Comparison of ENCODE assay signal across 21 cellular contexts in genomic region chr7:99004781-99005500, GRCh38.
DNase-seq lines count a peak whose midpoint lies in the region; ATAC-seq, FAIRE-seq and TF ChIP-seq lines count a peak whose summit lies in the region.
"Had no signal": no experiment of that assay in that cellular context is flagged by ENCODE, and none has a peak within 500 bp of the region (broad histone marks: within the 10 kb centered on the region; RNA-seq: fewer than 3 reads in every experiment).

No MANE protein-coding gene starts in this region.

- in situ Hi-C loops in GM12878 (cut with MboI), result no loop called here

- TF ChIP-seq CTCF in GM12878 (IDR thresholded peaks at IDR 0.05 in 2 of 3, conservative IDR thresholded peaks at IDR 0.05 in 1 of 3; ENCODE audit: control insufficient read depth in 2 of 3, extremely low read depth in 1 of 3, insufficient read depth in 1 of 3, low read depth in 3 of 3, low read length in 3 of 3) (no peak), testis (IDR thresholded peaks at IDR 0.05) (no peak)

- no TSS peak for BruUV-seq in GM12878 (replicated peaks; lab: Mats Ljungman, UMichigan)

- ATAC-seq in GM12878, result no peak
- ATAC-seq: activated T-helper 17 cell treated with anti-CD3 and anti-CD28 coated beads, Interleukin-2, amount 50 U/mL, for 72 hours; HCT116; left ventricle myocardium superior; T-helper 17 cell; WTC11 had no signal

- H3K14ac ChIP-seq in mesenchymal stem cell (ENCODE audit: low read length in 2 of 2), result no peak overlapping the region

- H3K9me3 ChIP-seq in GM12878 (replicated peaks; ENCODE audit: control insufficient read depth, insufficient read depth, low read length), result no peaks in the 10 kb centered on the region
- no peaks in the 10 kb centered on the region for H3K9me3 ChIP-seq in mesenchymal stem cell (ENCODE audit: control insufficient read depth, low read length)
- no peaks in the 10 kb centered on the region for H3K9me3 ChIP-seq in testis
- H3K9me3 ChIP-seq: adrenal gland, pancreas, SJSA1 had no signal

- no peak overlapping the region for H3K4me3 Mint-ChIP-seq in T-helper 2 cell treated with Interferon-gamma antibody and Interleukin-4, amounts not matched to agents 5 μg/mL and 100 μg/mL, for 36 hours
- H3K4me3 Mint-ChIP-seq: activated CD4-positive, alpha-beta memory T cell treated with anti-CD3 and anti-CD28 coated beads for 36 hours; activated T-helper 17 cell treated with anti-CD3 and anti-CD28 coated beads, Interleukin-2, amount 50 U/mL, for 72 hours; T-helper 17 cell; WTC11 had no signal

- RAD21 ChIA-PET in GM12878 (lab: Charles Lee; ENCODE audit: unreplicated experiment), result interaction anchor here (0.9 kb wide), 1 partner anchor 8 kb away, joined by 3 read pairs; no protein-coding TSS in a partner anchor

- no peaks in the 10 kb centered on the region for H4K20me1 ChIP-seq in GM12878 (ENCODE audit: control insufficient read depth, insufficient read depth)

- no peaks in the 10 kb centered on the region for H3K9me3 Mint-ChIP-seq in T-helper 2 cell treated with Interferon-gamma antibody and Interleukin-4, amounts not matched to agents 5 μg/mL and 100 μg/mL, for 36 hours
- H3K9me3 Mint-ChIP-seq: activated CD4-positive, alpha-beta memory T cell treated with anti-CD3 and anti-CD28 coated beads for 36 hours; activated T-helper 17 cell treated with anti-CD3 and anti-CD28 coated beads, Interleukin-2, amount 50 U/mL, for 72 hours; CD4-positive, alpha-beta memory T cell; WTC11 had no signal

- DNase-seq in activated effector memory CD4-positive, alpha-beta T cell treated with anti-CD3 and anti-CD28 coated beads, Interleukin-2, amount 50 U/mL, for 16 hours, result peak; percentile 53
- no peak for DNase-seq in activated effector memory CD4-positive, alpha-beta T cell treated with Interleukin-2 at 50 U/mL for 16 hours
- no peak for DNase-seq in GM12878 (ENCODE audit: low read depth, low spot score)
- DNase-seq in mesenchymal stem cell, result no peak
- peak; percentile 8 for DNase-seq in testis
- DNase-seq in T-helper 2 cell treated with Interferon-gamma antibody and Interleukin-4, amounts not matched to agents 5 μg/mL and 100 μg/mL, for 36 hours (ENCODE audit: low spot score), result no peak
- no peak for DNase-seq in NCI-H774 (lab: John Stamatoyannopoulos, UW)
- no peak for DNase-seq in NCI-H226
- DNase-seq: activated CD4-positive, alpha-beta memory T cell treated with anti-CD3 and anti-CD28 coated beads for 36 hours; CD4-positive, alpha-beta memory T cell; left ventricle myocardium superior; NCI-H1436; NCI-H82; PC-9; T-helper 17 cell had no signal

- peaks cover 30% of the 10 kb centered on the region for H3K79me1 ChIP-seq in mesenchymal stem cell (replicated peaks; ENCODE audit: low read length, poor library complexity, severe bottlenecking)

- H2BK120ac ChIP-seq in mesenchymal stem cell (ENCODE audit: low read depth, low read length), result no peak overlapping the region

- H3K4me3 ChIP-seq in GM12878 (no peak overlapping the region), mesenchymal stem cell (ENCODE audit: insufficient read depth in 1 of 2, low read depth in 1 of 2, low read length in 2 of 2) (no peak overlapping the region), testis (no peak overlapping the region)
- H3K4me3 ChIP-seq: adrenal gland, pancreas, PC-9, SJSA1 had no signal

- 0 out of 2 replicates have a peak overlapping the region, but pooled peaks have one; percentile 12 for H3K9ac ChIP-seq in GM12878 (ENCODE audit: control insufficient read depth, insufficient read depth, low read length)
- no peak overlapping the region for H3K9ac ChIP-seq in mesenchymal stem cell (ENCODE audit: low read length)

- POLR2A ChIA-PET in GM12878 (lab: Charles Lee), result no interaction called here

- no peak overlapping the region for H3K18ac ChIP-seq in mesenchymal stem cell (ENCODE audit: low read depth in 1 of 2, low read length in 2 of 2)

- H4K8ac ChIP-seq in mesenchymal stem cell (ENCODE audit: low read length), result no peak overlapping the region

- CTCF ChIA-PET in GM12878 (lab: Yijun Ruan, JAX), result interaction anchor here (0.6 to 2.2 kb wide), 5 partner anchors 9 to 700 kb away, joined by 3 to 7 read pairs (median 3); no protein-coding TSS in a partner anchor

- H3K27me3 ChIP-seq in GM12878 (replicated peaks in 1 of 2; ENCODE audit: control insufficient read depth in 2 of 2, insufficient read depth in 2 of 2, low read length in 1 of 2) (no peaks in the 10 kb centered on the region), mesenchymal stem cell (ENCODE audit: control insufficient read depth in 1 of 2, insufficient read depth in 1 of 2, low read length in 2 of 2) (no peaks in the 10 kb centered on the region), testis (no peaks in the 10 kb centered on the region)
- H3K27me3 ChIP-seq: adrenal gland, pancreas, SJSA1 had no signal

- SMC1A ChIA-PET in GM12878 (lab: Charles Lee; ENCODE audit: uncharacterized antibody, unreplicated experiment), result interaction anchor here (0.9 to 2.3 kb wide), 3 partner anchors 9 to 308 kb away, joined by 3 to 9 read pairs (median 6); no protein-coding TSS in a partner anchor

- H2BK15ac ChIP-seq in mesenchymal stem cell (ENCODE audit: low read depth, poor library complexity, severe bottlenecking), result no peak overlapping the region

- no peaks in the 10 kb centered on the region for H3K79me2 ChIP-seq in GM12878 (ENCODE audit: control insufficient read depth, insufficient read depth, low read length)

- TF ChIP-seq POLR2A in GM12878 (IDR thresholded peaks at IDR 0.05; ENCODE audit: low read depth, low read length) (no peak), testis (IDR thresholded peaks at IDR 0.05) (no peak)

- H3K27ac Mint-ChIP-seq in T-helper 2 cell treated with Interferon-gamma antibody and Interleukin-4, amounts not matched to agents 5 μg/mL and 100 μg/mL, for 36 hours, result no peak overlapping the region
- H3K27ac Mint-ChIP-seq: activated CD4-positive, alpha-beta memory T cell treated with anti-CD3 and anti-CD28 coated beads for 36 hours; activated T-helper 17 cell treated with anti-CD3 and anti-CD28 coated beads, Interleukin-2, amount 50 U/mL, for 72 hours; T-helper 17 cell; WTC11 had no signal

- peak overlapping the region; percentile 27 for H2AK5ac ChIP-seq in mesenchymal stem cell (ENCODE audit: low read length, severe bottlenecking)

- H3K36me3 Mint-ChIP-seq in T-helper 2 cell treated with Interferon-gamma antibody and Interleukin-4, amounts not matched to agents 5 μg/mL and 100 μg/mL, for 36 hours (ENCODE audit: low read depth), result peaks cover 47% of the 10 kb centered on the region

- H3K4ac ChIP-seq in mesenchymal stem cell (ENCODE audit: low read depth in 1 of 2, low read length in 2 of 2), result no peak overlapping the region

- no peak overlapping the region for H2BK5ac ChIP-seq in mesenchymal stem cell (ENCODE audit: low read depth, low read length, poor library complexity, severe bottlenecking)

- H2AFZ ChIP-seq in GM12878 (ENCODE audit: control insufficient read depth, low read depth, low read length) (no peak overlapping the region), mesenchymal stem cell (ENCODE audit: low read depth, low read length) (no peak overlapping the region)
- H2AFZ ChIP-seq: PC-9 had no signal

- no peak overlapping the region for H4K91ac ChIP-seq in mesenchymal stem cell (ENCODE audit: low read length)

- H3K4me1 Mint-ChIP-seq in T-helper 2 cell treated with Interferon-gamma antibody and Interleukin-4, amounts not matched to agents 5 μg/mL and 100 μg/mL, for 36 hours (ENCODE audit: low read depth), result no peaks in the 10 kb centered on the region
- H3K4me1 Mint-ChIP-seq: activated T-helper 17 cell treated with anti-CD3 and anti-CD28 coated beads, Interleukin-2, amount 50 U/mL, for 72 hours; WTC11 had no signal

- H2BK12ac ChIP-seq in mesenchymal stem cell (ENCODE audit: low read length in 2 of 2), result no peak overlapping the region

- no peak overlapping the region for H3K4me2 ChIP-seq in GM12878 (ENCODE audit: control insufficient read depth, insufficient read depth)
- H3K4me2 ChIP-seq in mesenchymal stem cell (ENCODE audit: low read length, poor library complexity, severe bottlenecking), result no peak overlapping the region
- H3K4me2 ChIP-seq: PC-9 had no signal

- no peak overlapping the region for H3K23ac ChIP-seq in mesenchymal stem cell (ENCODE audit: low read length in 2 of 2)

- no peaks in the 10 kb centered on the region for H3K27me3 Mint-ChIP-seq in T-helper 2 cell treated with Interferon-gamma antibody and Interleukin-4, amounts not matched to agents 5 μg/mL and 100 μg/mL, for 36 hours (ENCODE audit: low read depth)
- H3K27me3 Mint-ChIP-seq: activated CD4-positive, alpha-beta memory T cell treated with anti-CD3 and anti-CD28 coated beads for 36 hours; activated T-helper 17 cell treated with anti-CD3 and anti-CD28 coated beads, Interleukin-2, amount 50 U/mL, for 72 hours; CD4-positive, alpha-beta memory T cell; T-helper 17 cell had no signal

- WGBS in GM12878 (ENCODE audit: insufficient coverage, insufficient replicate concordance, low lambda C conversion rate, missing lambda C conversion rate), result 97% methylated on average over 26 of the region's 26 CpGs
- 95% methylated on average over 26 of the region's 26 CpGs for WGBS in mesenchymal stem cell
- WGBS in testis, 2 donors, result 95% methylated on average over 19 to 26 of the region's 26 CpGs

- TF ChIP-seq EP300 in GM12878 (IDR thresholded peaks at IDR 0.05; ENCODE audit: borderline replicate concordance in 1 of 2, control insufficient read depth in 1 of 2, low read depth in 2 of 2, low read length in 2 of 2), result no peak

- no peak for FAIRE-seq in GM12878 (lab: Jason Lieb, UNC)
- FAIRE-seq: pancreas had no signal

- H3K36me3 ChIP-seq in GM12878 (ENCODE audit: control insufficient read depth in 2 of 2, insufficient read depth in 2 of 2, low read length in 1 of 2) (peaks cover 29 to 42% of the 10 kb centered on the region in 2 experiments), mesenchymal stem cell (ENCODE audit: control insufficient read depth in 1 of 2, insufficient read depth in 2 of 2, low read depth in 1 of 2, low read length in 2 of 2) (peaks cover 56 to 84% of the 10 kb centered on the region in 2 experiments), testis (ENCODE audit: low read depth, missing control alignments) (no peaks in the 10 kb centered on the region)

- H3K4me1 ChIP-seq in GM12878 (ENCODE audit: control insufficient read depth, insufficient read depth, low read length) (peaks cover 11% of the 10 kb centered on the region), mesenchymal stem cell (ENCODE audit: control insufficient read depth, insufficient read depth, low read depth, low read length) (peaks cover 49% of the 10 kb centered on the region), testis (no peaks in the 10 kb centered on the region)
- H3K4me1 ChIP-seq: adrenal gland, pancreas had no signal

- no peak for TF ChIP-seq RAD21 in GM12878 (IDR thresholded peaks at IDR 0.05; ENCODE audit: insufficient read depth, low read depth, low read length)

- intact Hi-C loops in GM12878 (cut with micrococcal nuclease; ENCODE audit: unreplicated experiment), result no loop called here
- intact Hi-C loops in testis (cut with DNase I; ENCODE audit: low total_unique reads), result no loop called here

- H3K27ac ChIP-seq in GM12878 (ENCODE audit: control insufficient read depth, insufficient read depth), result 0 out of 2 replicates have a peak overlapping the region, but pooled peaks have one; percentile 51
- peak overlapping the region; percentile 7 for H3K27ac ChIP-seq in mesenchymal stem cell (ENCODE audit: low read length, poor library complexity, severe bottlenecking)
- no peak overlapping the region for H3K27ac ChIP-seq in testis
- H3K27ac ChIP-seq: adrenal gland, pancreas, PC-9, SJSA1 had no signal

Comparison
In these comparisons a context has a peak if more than half of its experiments do, and no peak if none do; other contexts are left out.
1. DNase-seq: peak in activated effector memory CD4-positive, alpha-beta T cell treated with anti-CD3 and anti-CD28 coated beads, Interleukin-2, amount 50 U/mL, for 16 hours (single experiment) and testis (single experiment); none in activated effector memory CD4-positive, alpha-beta T cell treated with Interleukin-2 at 50 U/mL for 16 hours (single experiment), GM12878 (single experiment), mesenchymal stem cell (single experiment), T-helper 2 cell treated with Interferon-gamma antibody and Interleukin-4, amounts not matched to agents 5 μg/mL and 100 μg/mL, for 36 hours (single experiment), NCI-H774 (single experiment) and NCI-H226 (single experiment).
2. H3K27ac ChIP-seq: peak in GM12878 (single experiment) and mesenchymal stem cell (single experiment); none in testis (0 of 2).